In the genomic region with DNA sequence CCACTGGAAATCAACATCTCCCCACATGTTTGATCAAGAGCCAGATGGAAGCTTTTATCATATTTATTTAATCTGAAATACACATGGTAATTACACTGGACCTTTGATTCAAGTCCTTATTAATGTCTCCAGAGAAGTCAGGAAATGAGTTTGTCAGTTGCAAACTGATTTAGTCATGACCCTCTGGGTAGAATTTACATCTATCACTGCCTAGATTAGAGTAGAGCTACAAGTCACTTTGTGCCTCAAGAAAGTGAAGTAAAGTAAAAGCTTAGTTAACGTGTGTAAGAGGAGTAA, we compare ENCODE assay signal across 25 cellular contexts.
"Had no signal": no experiment of that assay in that cellular context is flagged by ENCODE, and none has a peak within 500 bp of the region (broad histone marks: within the 10 kb centered on the region; RNA-seq: fewer than 3 reads in every experiment).

No MANE protein-coding gene starts in this region.

- H3K36me3 ChIP-seq: esophagus squamous epithelium, neutrophil, stomach, suprapubic skin, tibial artery, WERI-Rb-1 had no signal

- H3K9me3 ChIP-seq: neutrophil, tibial artery had no signal

- ATAC-seq: activated CD4-positive, CD25-positive, alpha-beta regulatory T cell treated with anti-CD3 and anti-CD28 coated beads, Interleukin-2, amount 50 U/mL, for 24 hours; stimulated activated naive B cell treated with anti-CD40 and anti-IgM and Interleukin-4, amounts not matched to agents 10 μg/mL and 1 μg/mL and 100 μg/mL, for 72 hours had no signal

- H3K36me3 Mint-ChIP-seq: activated naive CD8-positive, alpha-beta T cell treated with anti-CD3 and anti-CD28 coated beads, Interleukin-2, amount 10 ng/mL, durations not matched to agents 7 days and 5 days; mesothelial cell of epicardium; naive B cell; stimulated activated naive B cell treated with anti-CD40 and anti-IgM and Interleukin-4, amounts not matched to agents 10 μg/mL and 1 μg/mL and 100 μg/mL, for 72 hours had no signal

- H3K27ac ChIP-seq: epithelial cell of prostate, esophagus squamous epithelium, neutrophil, stomach, suprapubic skin, tibial artery, WERI-Rb-1 had no signal

- H3K27me3 Mint-ChIP-seq: activated naive CD8-positive, alpha-beta T cell treated with anti-CD3 and anti-CD28 coated beads, Interleukin-2, amount 10 ng/mL, durations not matched to agents 7 days and 5 days; naive B cell; progenitor cell of endocrine pancreas; stimulated activated naive B cell treated with anti-CD40 and anti-IgM and Interleukin-4, amounts not matched to agents 10 μg/mL and 1 μg/mL and 100 μg/mL, for 72 hours had no signal

- H3K4me1 ChIP-seq: esophagus squamous epithelium, stomach, suprapubic skin, tibial artery had no signal

- H3K4me1 Mint-ChIP-seq: activated naive CD8-positive, alpha-beta T cell treated with anti-CD3 and anti-CD28 coated beads, Interleukin-2, amount 10 ng/mL, durations not matched to agents 7 days and 5 days; naive B cell; nephron progenitor cell; stimulated activated naive B cell treated with anti-CD40 and anti-IgM and Interleukin-4, amounts not matched to agents 10 μg/mL and 1 μg/mL and 100 μg/mL, for 72 hours had no signal

- H3K4me3 ChIP-seq: esophagus squamous epithelium, stomach, suprapubic skin, tibial artery had no signal

- H3K27me3 ChIP-seq: esophagus squamous epithelium, neutrophil, stomach, suprapubic skin, tibial artery had no signal

- DNase-seq: activated CD4-positive, alpha-beta T cell treated with anti-CD3 and anti-CD28 coated beads for 48 hours; activated CD4-positive, alpha-beta T cell treated with anti-CD3 and anti-CD28 coated beads, Interleukin-2, amount 50 U/mL, for 48 hours; activated CD8-positive, alpha-beta memory T cell treated with anti-CD3 and anti-CD28 coated beads for 24 hours; activated effector memory CD4-positive, alpha-beta T cell treated with Interleukin-2 at 50 U/mL for 16 hours; activated naive CD4-positive, alpha-beta T cell treated with anti-CD3 and anti-CD28 coated beads for 36 hours; activated naive CD8-positive, alpha-beta T cell treated with anti-CD3 and anti-CD28 coated beads, Interleukin-2, amount 10 ng/mL, durations not matched to agents 7 days and 5 days; central memory CD4-positive, alpha-beta T cell; esophagus squamous epithelium; glutamatergic neuron; naive B cell; nephron progenitor cell; stimulated activated CD4-positive, alpha-beta T cell treated with anti-CD3 and anti-CD28 coated beads, Interleukin-15, amount 100 ng/mL, for 24 hours; stimulated activated CD4-positive, alpha-beta T cell treated with anti-CD3 and anti-CD28 coated beads, Interleukin-2, amount 100 ng/mL, for 24 hours; stimulated activated naive B cell treated with anti-CD40 and anti-IgM and Interleukin-4, amounts not matched to agents 10 μg/mL and 1 μg/mL and 100 μg/mL, for 72 hours; stomach; T-helper 9 cell; tibial artery; WERI-Rb-1 had no signal

- H3K4me3 Mint-ChIP-seq: activated naive CD4-positive, alpha-beta T cell treated with anti-CD3 and anti-CD28 coated beads for 36 hours; activated naive CD8-positive, alpha-beta T cell treated with anti-CD3 and anti-CD28 coated beads, Interleukin-2, amount 10 ng/mL, durations not matched to agents 7 days and 5 days; mesothelial cell of epicardium; naive B cell; nephron progenitor cell; stimulated activated naive B cell treated with anti-CD40 and anti-IgM and Interleukin-4, amounts not matched to agents 10 μg/mL and 1 μg/mL and 100 μg/mL, for 72 hours; T-helper 1 cell treated with Interleukin-12 subunit alpha and Interleukin-12 subunit beta and Interleukin-4 antibody, amounts not matched to agents 30 μg/mL and 1 μg/mL, for 36 hours had no signal

- H3K27ac Mint-ChIP-seq: activated naive CD4-positive, alpha-beta T cell treated with anti-CD3 and anti-CD28 coated beads for 36 hours; activated naive CD8-positive, alpha-beta T cell treated with anti-CD3 and anti-CD28 coated beads, Interleukin-2, amount 10 ng/mL, durations not matched to agents 7 days and 5 days; mesothelial cell of epicardium; naive B cell; nephron progenitor cell; progenitor cell of endocrine pancreas; stimulated activated naive B cell treated with anti-CD40 and anti-IgM and Interleukin-4, amounts not matched to agents 10 μg/mL and 1 μg/mL and 100 μg/mL, for 72 hours; T-helper 1 cell treated with Interleukin-12 subunit alpha and Interleukin-12 subunit beta and Interleukin-4 antibody, amounts not matched to agents 30 μg/mL and 1 μg/mL, for 36 hours had no signal
